24 cellular contexts compared by ENCODE assay signal in the genomic region with DNA sequence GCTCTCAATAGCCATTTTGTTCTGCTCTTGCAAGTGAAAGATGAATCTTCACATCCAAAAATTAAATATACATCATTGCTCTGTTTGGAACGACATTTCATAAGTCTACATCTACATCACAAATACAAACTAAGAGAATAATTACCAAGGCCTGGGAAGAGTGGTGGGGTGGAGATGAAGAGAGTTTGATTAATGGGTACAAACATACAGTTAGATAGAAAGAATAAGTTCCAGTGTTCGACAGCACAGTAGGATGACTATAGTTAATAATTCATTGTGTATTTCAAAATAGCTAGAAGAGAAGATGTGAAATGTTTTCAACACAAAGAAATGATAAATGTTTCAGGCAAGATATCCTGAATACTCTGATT. TPM values are rescaled to one million over a fixed set of nuclear protein-coding genes. Genes with fewer than 3 reads are reported as not detected.
"Had no signal": no experiment of that assay in that cellular context is flagged by ENCODE, and none has a peak within 500 bp of the region (broad histone marks: within the 10 kb centered on the region; RNA-seq: fewer than 3 reads in every experiment).

No MANE protein-coding gene starts in this region.

- H3K4me1 ChIP-seq: adrenal gland, breast epithelium had no signal

- H3K4me3 ChIP-seq: adrenal gland, breast epithelium, MG63 had no signal

- H3K36me3 ChIP-seq: adrenal gland, breast epithelium, MG63 had no signal

- H3K9me3 Mint-ChIP-seq: activated T-cell treated with anti-CD3 and anti-CD28 coated beads, Interleukin-2, amount 50 U/mL, for 72 hours; T-helper 1 cell treated with Interleukin-12 subunit alpha and Interleukin-12 subunit beta and Interleukin-4 antibody, amounts not matched to agents 30 μg/mL and 1 μg/mL, for 36 hours had no signal

- H3K27ac Mint-ChIP-seq: activated CD8-positive, alpha-beta T cell treated with anti-CD3 and anti-CD28 coated beads for 36 hours; activated naive CD8-positive, alpha-beta T cell treated with anti-CD3 and anti-CD28 coated beads, Interleukin-2, amount 10 ng/mL, durations not matched to agents 7 days and 5 days; activated T-cell treated with anti-CD3 and anti-CD28 coated beads, Interleukin-2, amount 50 U/mL, for 72 hours; T-helper 1 cell treated with Interleukin-12 subunit alpha and Interleukin-12 subunit beta and Interleukin-4 antibody, amounts not matched to agents 30 μg/mL and 1 μg/mL, for 36 hours had no signal

- H3K9me3 ChIP-seq: adrenal gland, breast epithelium had no signal

- DNase-seq: activated CD4-positive, alpha-beta T cell treated with anti-CD3 and anti-CD28 coated beads for 4 hours; activated CD8-positive, alpha-beta memory T cell treated with anti-CD3 and anti-CD28 coated beads, Interleukin-2, amount 50 U/mL, for 4 hours; activated CD8-positive, alpha-beta T cell treated with anti-CD3 and anti-CD28 coated beads for 36 hours; activated naive CD4-positive, alpha-beta T cell treated with anti-CD3 and anti-CD28 coated beads, Interleukin-2, amount 50 U/mL, for 16 hours; activated naive CD8-positive, alpha-beta T cell treated with anti-CD3 and anti-CD28 coated beads, Interleukin-2, amount 10 ng/mL, durations not matched to agents 7 days and 5 days; activated T-cell treated with anti-CD3 and anti-CD28 coated beads, Interleukin-2, amount 50 U/mL, for 72 hours; adrenal gland; anterior cingulate cortex; central memory CD4-positive, alpha-beta T cell; MG63; MV-4-11; NCI-H1092 treated with DMSO at 0.1 percent for 48 hours; NCI-H1436; NCI-H1694 treated with DMSO at 0.1 percent for 48 hours; NCI-H2029 treated with DMSO at 0.1 percent for 48 hours; NCI-H345; NCI-H510A treated with DMSO at 0.1 percent for 48 hours; NCI-H69; NK-92 treated with Interleukin-12 subunit alpha and Interleukin-12 subunit beta, amount 100 ng/mL, for 24 hours; OCI-M1; SHP77 had no signal

- H3K4me3 Mint-ChIP-seq: activated CD8-positive, alpha-beta T cell treated with anti-CD3 and anti-CD28 coated beads for 36 hours; activated naive CD8-positive, alpha-beta T cell treated with anti-CD3 and anti-CD28 coated beads, Interleukin-2, amount 10 ng/mL, durations not matched to agents 7 days and 5 days; activated T-cell treated with anti-CD3 and anti-CD28 coated beads, Interleukin-2, amount 50 U/mL, for 72 hours; T-helper 1 cell treated with Interleukin-12 subunit alpha and Interleukin-12 subunit beta and Interleukin-4 antibody, amounts not matched to agents 30 μg/mL and 1 μg/mL, for 36 hours had no signal

- ATAC-seq: activated CD4-positive, CD25-positive, alpha-beta regulatory T cell treated with anti-CD3 and anti-CD28 coated beads, Interleukin-2, amount 50 U/mL, for 24 hours; activated CD8-positive, alpha-beta T cell treated with anti-CD3 and anti-CD28 coated beads for 36 hours; activated T-cell treated with anti-CD3 and anti-CD28 coated beads, Interleukin-2, amount 50 U/mL, for 72 hours had no signal

- H3K27me3 ChIP-seq: adrenal gland, breast epithelium, MG63 had no signal

- H3K27ac ChIP-seq: adrenal gland, breast epithelium had no signal

- H3K36me3 Mint-ChIP-seq: activated naive CD8-positive, alpha-beta T cell treated with anti-CD3 and anti-CD28 coated beads, Interleukin-2, amount 10 ng/mL, durations not matched to agents 7 days and 5 days had no signal

- H3K4me1 Mint-ChIP-seq: activated naive CD8-positive, alpha-beta T cell treated with anti-CD3 and anti-CD28 coated beads, Interleukin-2, amount 10 ng/mL, durations not matched to agents 7 days and 5 days had no signal

RNA-seq across cellular contexts. Expression of a gene that starts 38.0 kb away (rescaled TPM):
- total RNA-seq: activated CD8-positive, alpha-beta T cell treated with anti-CD3 and anti-CD28 coated beads for 36 hours; activated naive CD8-positive, alpha-beta T cell treated with anti-CD3 and anti-CD28 coated beads, Interleukin-2, amount 10 ng/mL, durations not matched to agents 7 days and 5 days; activated T-cell treated with anti-CD3 and anti-CD28 coated beads, Interleukin-2, amount 50 U/mL, for 72 hours had no signal
